8 cellular contexts compared by ENCODE assay signal in genomic region chr2:73925853-73926492, GRCh38. TPM values are rescaled to one million over a fixed set of nuclear protein-coding genes. Genes with fewer than 3 reads are reported as not detected.
DNase-seq lines count a peak whose midpoint lies in the region; ATAC-seq, FAIRE-seq and TF ChIP-seq lines count a peak whose summit lies in the region.

No MANE protein-coding gene starts in this region.

- TF ChIP-seq POLR2A in lower leg skin (IDR thresholded peaks at IDR 0.05): no peak
- no peak for TF ChIP-seq POLR2A in H54 (IDR thresholded peaks at IDR 0.05; ENCODE audit: low read depth, low read length)

- DNase-seq in left ventricle myocardium inferior: no peak
- no peak for DNase-seq in Right ventricle myocardium inferior (ENCODE audit: missing footprints)
- no peak for DNase-seq in activated naive CD8-positive, alpha-beta T cell treated with anti-CD3 and anti-CD28 coated beads for 36 hours
- DNase-seq in lower leg skin (ENCODE audit: low spot score in 2 of 2): peak; percentile 64 to 86
- peak; percentile 84 for DNase-seq in ureter (ENCODE audit: low spot score)
- no peak for DNase-seq in GM10266 (ENCODE audit: extremely low spot score)
- no peak for DNase-seq in NCI-H187 (lab: John Stamatoyannopoulos, UW)
- DNase-seq in H54 (ENCODE audit: insufficient read length, low spot score): no peak

- peak overlapping the region; percentile 73 for H3K4me3 Mint-ChIP-seq in activated naive CD8-positive, alpha-beta T cell treated with anti-CD3 and anti-CD28 coated beads for 36 hours

- peaks cover 46% of the 10 kb centered on the region for H3K4me1 ChIP-seq in left ventricle myocardium inferior

- H3K27ac ChIP-seq in left ventricle myocardium inferior (replicated peaks): peak overlapping the region; percentile 93

- no peaks in the 10 kb centered on the region for H3K9me3 Mint-ChIP-seq in activated naive CD8-positive, alpha-beta T cell treated with anti-CD3 and anti-CD28 coated beads for 36 hours

- H3K36me3 ChIP-seq in left ventricle myocardium inferior: no peaks in the 10 kb centered on the region

- H3K4me3 ChIP-seq in left ventricle myocardium inferior (peak overlapping the region; percentile 81), lower leg skin (ENCODE audit: low read depth, poor library complexity, severe bottlenecking) (no peak overlapping the region)

- peaks cover 5% of the 10 kb centered on the region for H3K27me3 ChIP-seq in left ventricle myocardium inferior (ENCODE audit: low read depth)

- TF ChIP-seq CTCF in left ventricle myocardium inferior (IDR thresholded peaks at IDR 0.05; ENCODE audit: borderline replicate concordance): no peak
- no peak for TF ChIP-seq CTCF in lower leg skin (IDR thresholded peaks at IDR 0.05)
- no peak for TF ChIP-seq CTCF in GM10266 (IDR thresholded peaks at IDR 0.05; ENCODE audit: control insufficient read depth, insufficient read depth, low read depth, missing control alignments)

- no peaks in the 10 kb centered on the region for H3K27me3 Mint-ChIP-seq in activated naive CD8-positive, alpha-beta T cell treated with anti-CD3 and anti-CD28 coated beads for 36 hours

- H3K27ac Mint-ChIP-seq in activated naive CD8-positive, alpha-beta T cell treated with anti-CD3 and anti-CD28 coated beads for 36 hours: peak overlapping the region; percentile 90

- intact Hi-C loops in left ventricle myocardium inferior (cut with micrococcal nuclease) (no loop called here), Right ventricle myocardium inferior (cut with DNase I) (loop anchor here (5.0 to 10.0 kb wide), 4 partner anchors 54 to 219 kb away; partner anchors contain the start of genes BOLA3 and TET3), lower leg skin (cut with DNase I; ENCODE audit: low total_unique reads) (no loop called here)

- ATAC-seq in Right ventricle myocardium inferior: no peak

- H3K9me3 ChIP-seq in left ventricle myocardium inferior (replicated peaks): no peaks in the 10 kb centered on the region

- H3K36me3 Mint-ChIP-seq in activated naive CD8-positive, alpha-beta T cell treated with anti-CD3 and anti-CD28 coated beads for 36 hours: peaks cover 21% of the 10 kb centered on the region

- 49 to 54% methylated on average over 13 of the region's 13 CpGs for WGBS in lower leg skin, 2 donors

- peaks cover 46% of the 10 kb centered on the region for H3K4me1 Mint-ChIP-seq in activated naive CD8-positive, alpha-beta T cell treated with anti-CD3 and anti-CD28 coated beads for 36 hours

- FAIRE-seq in H54 (lab: Jason Lieb, UNC): no peak

RNA-seq across cellular contexts. Expression of gene DGUOK, which starts 0.7 kb away (rescaled TPM):
- total RNA-seq in left ventricle myocardium inferior (21.9 TPM), Right ventricle myocardium inferior (17.9 TPM), lower leg skin (10 to 100 TPM; 34.4 to 73.2 (median 48.0) TPM), ureter (63.3 TPM)
- 10 to 100 TPM; 96.8 to 97.1 TPM for total RNA-seq in activated naive CD8-positive, alpha-beta T cell treated with anti-CD3 and anti-CD28 coated beads for 36 hours

RNA-seq across cellular contexts. Expression of gene ACTG2, which starts 33.2 kb away (rescaled TPM):
- total RNA-seq in left ventricle myocardium inferior (1.6 TPM), Right ventricle myocardium inferior (1.9 TPM), lower leg skin (10 to 100 TPM in 2 of 4 donors, 1 to 10 TPM in 2; 4.9 to 75.4 (median 9.4) TPM), ureter (918 TPM)
- total RNA-seq in activated naive CD8-positive, alpha-beta T cell treated with anti-CD3 and anti-CD28 coated beads for 36 hours: under 1 TPM; 0.12 to 0.27 TPM

RNA-seq across cellular contexts. Expression of gene TET3, which starts 58.7 kb away (rescaled TPM):
- 2.3 TPM for total RNA-seq in left ventricle myocardium inferior
- total RNA-seq in Right ventricle myocardium inferior: 2.6 TPM
- total RNA-seq in activated naive CD8-positive, alpha-beta T cell treated with anti-CD3 and anti-CD28 coated beads for 36 hours: 10 to 100 TPM; 14.8 TPM
- 10 to 100 TPM; 52.8 to 54.8 (median 54.1) TPM for total RNA-seq in lower leg skin
- 28.7 TPM for total RNA-seq in ureter

Comparison
In these comparisons a context has a peak if more than half of its experiments do, and no peak if none do; other contexts are left out.
1. DNase-seq: peak in lower leg skin (2 of 2) and ureter (single experiment); none in left ventricle myocardium inferior (single experiment), Right ventricle myocardium inferior (single experiment), activated naive CD8-positive, alpha-beta T cell treated with anti-CD3 and anti-CD28 coated beads for 36 hours (single experiment), GM10266 (single experiment), NCI-H187 (0 of 2) and H54 (single experiment).
2. RNA of gene ACTG2, which starts 33.2 kb away (total RNA-seq): 918 TPM in ureter (single experiment); 4.9 to 75.4 TPM in lower leg skin, 1.9 TPM in Right ventricle myocardium inferior (single experiment), 1.6 TPM in left ventricle myocardium inferior (single experiment) and 0.12 to 0.27 TPM in activated naive CD8-positive, alpha-beta T cell treated with anti-CD3 and anti-CD28 coated beads for 36 hours; every median in the first group is over 10 times any median in the second.